8 cellular contexts compared by ENCODE assay signal in the genomic region with DNA sequence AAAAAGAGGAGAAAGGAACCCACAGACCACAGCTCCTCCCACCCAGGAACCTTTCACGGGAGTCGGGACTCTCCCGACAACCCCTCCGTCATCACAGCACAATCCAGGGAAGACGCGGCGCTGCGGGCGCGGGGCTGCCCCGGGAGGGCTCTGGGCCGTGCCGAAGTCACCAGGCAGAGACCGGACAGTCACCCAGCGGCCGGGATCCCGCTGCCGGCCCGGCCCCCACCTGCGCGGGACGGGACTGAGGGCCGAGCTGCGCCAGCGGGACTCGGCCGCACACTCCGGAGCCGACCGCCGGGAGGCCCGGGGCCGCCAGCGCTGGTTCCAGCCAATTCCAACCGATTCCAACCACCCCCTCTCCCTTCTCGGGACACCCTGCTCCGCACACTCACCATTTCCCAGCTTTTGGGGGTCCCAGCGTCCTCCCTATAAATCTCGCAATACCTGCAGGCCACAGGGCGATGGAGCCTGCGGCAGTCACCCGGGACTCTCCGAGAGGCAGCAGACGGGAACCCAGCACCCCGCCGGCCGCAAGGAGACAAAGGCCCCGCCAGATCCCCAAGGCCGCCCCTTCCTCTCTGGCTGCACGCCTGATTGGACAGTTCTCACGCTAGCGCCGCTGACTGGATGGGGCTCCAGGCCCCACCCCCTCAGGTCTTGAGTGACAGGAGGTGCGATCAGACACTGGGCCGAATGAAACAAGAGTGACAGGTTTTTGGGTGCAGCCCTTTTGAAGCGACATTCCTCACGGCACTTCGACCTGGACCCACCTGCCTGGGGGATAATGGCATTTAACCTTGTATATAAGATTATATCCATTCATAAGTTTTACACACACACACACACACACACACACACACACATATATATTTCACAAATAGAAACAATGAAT. TPM values are rescaled to one million over a fixed set of nuclear protein-coding genes. Genes with fewer than 3 reads are reported as not detected.
DNase-seq lines count a peak whose midpoint lies in the region; ATAC-seq lines count a peak whose summit lies in the region.

Gene ZNF695, minus strand, starts transcription at position 547 of the 895 bp plus-strand sequence. Its CDS starts 149 bp downstream, at position 398.

- peaks cover 13% of the 10 kb centered on the region for H3K27me3 Mint-ChIP-seq in CD4-positive, CD25-positive, alpha-beta regulatory T cell

- H3K9me3 ChIP-seq in CD4-positive, CD25-positive, alpha-beta regulatory T cell (ENCODE audit: control insufficient read depth in 2 of 2, low read length in 2 of 2), result peaks cover 10 to 11% of the 10 kb centered on the region in 2 experiments

- peak in 2 of 3 donors; percentile 4 to 72 for DNase-seq in CD4-positive, CD25-positive, alpha-beta regulatory T cell
- peak; percentile 100 for DNase-seq in NCI-H82 (lab: John Stamatoyannopoulos, UW)
- DNase-seq in activated CD8-positive, alpha-beta memory T cell treated with anti-CD3 and anti-CD28 coated beads, Interleukin-2, amount 50 U/mL, for 24 hours (ENCODE audit: extremely low read depth), result peak; percentile 8
- DNase-seq in mucosa of gallbladder (ENCODE audit: low spot score), result peak; percentile 82
- DNase-seq in stimulated activated CD8-positive, alpha-beta memory T cell treated with anti-CD3 and anti-CD28 coated beads, Interleukin-4, amount 100 ng/mL, for 48 hours, result peak; percentile 76

- H3K27ac Mint-ChIP-seq in CD4-positive, CD25-positive, alpha-beta regulatory T cell, result peak within 1 kb of the TSS in 1 of 3 donors; percentile 80

- ATAC-seq in CD4-positive, CD25-positive, alpha-beta regulatory T cell (ENCODE audit: low read depth in 2 of 2), result peak; percentile 67 to 68
- ATAC-seq in GM19324 (IDR thresholded peaks at IDR 0.05; ENCODE audit: low FRiP score, unreplicated experiment), result peak; percentile 100
- peak; percentile 99 for ATAC-seq in HG03432 (IDR thresholded peaks at IDR 0.05; ENCODE audit: unreplicated experiment)
- ATAC-seq in esophagus mucosa, result peak; percentile 100

- peaks cover 3% of the 10 kb centered on the region for H3K27me3 ChIP-seq in CD4-positive, CD25-positive, alpha-beta regulatory T cell (ENCODE audit: control insufficient read depth, insufficient read depth, low read length)

- peaks cover 3 to 44% (median 19%) of the 10 kb centered on the region in 7 donors for H3K9me3 Mint-ChIP-seq in CD4-positive, CD25-positive, alpha-beta regulatory T cell

- no peak within 1 kb of the TSS for H3K4me3 ChIP-seq in CD4-positive, CD25-positive, alpha-beta regulatory T cell (ENCODE audit: low read depth, low read length)

- H3K4me1 ChIP-seq in CD4-positive, CD25-positive, alpha-beta regulatory T cell (ENCODE audit: control insufficient read depth, insufficient read depth, low read length, poor library complexity, severe bottlenecking), result peaks cover 6% of the 10 kb centered on the region

- H3K36me3 ChIP-seq in CD4-positive, CD25-positive, alpha-beta regulatory T cell (ENCODE audit: control insufficient read depth, insufficient read depth, low read length), result no peaks in the 10 kb centered on the region

- H3K4me1 Mint-ChIP-seq in CD4-positive, CD25-positive, alpha-beta regulatory T cell, result peaks cover 0 to 15% (median 0%) of the 10 kb centered on the region in 4 donors

- no peaks in the 10 kb centered on the region for H3K36me3 Mint-ChIP-seq in CD4-positive, CD25-positive, alpha-beta regulatory T cell

- no peak within 1 kb of the TSS for H3K27ac ChIP-seq in CD4-positive, CD25-positive, alpha-beta regulatory T cell (ENCODE audit: insufficient read depth, low read length, poor library complexity, severe bottlenecking)

- peak within 1 kb of the TSS in 3 of 4 donors; percentile 61 to 84 (median 78) for H3K4me3 Mint-ChIP-seq in CD4-positive, CD25-positive, alpha-beta regulatory T cell

RNA-seq across cellular contexts. Expression of gene ZNF695, which starts in this region (rescaled TPM):
- total RNA-seq in CD4-positive, CD25-positive, alpha-beta regulatory T cell, result not detected
- polyA plus RNA-seq in CD4-positive, CD25-positive, alpha-beta regulatory T cell, result not detected
- total RNA-seq in esophagus mucosa (1.6 TPM), mucosa of gallbladder (0.06 TPM)

Comparison
In these comparisons a context has a peak if more than half of its experiments do, and no peak if none do; other contexts are left out.
1. Peak in DNase-seq and ATAC-seq in CD4-positive, CD25-positive, alpha-beta regulatory T cell; RNA of the gene not detected or under 1 TPM.
2. Peak in DNase-seq in mucosa of gallbladder; RNA of the gene not detected or under 1 TPM.
3. DNase-seq: peak in every context shown above with its lines; median percentile 100 in NCI-H82; 82 in mucosa of gallbladder; 76 in stimulated activated CD8-positive, alpha-beta memory T cell treated with anti-CD3 and anti-CD28 coated beads, Interleukin-4, amount 100 ng/mL, for 48 hours; 38 in CD4-positive, CD25-positive, alpha-beta regulatory T cell; 8 in activated CD8-positive, alpha-beta memory T cell treated with anti-CD3 and anti-CD28 coated beads, Interleukin-2, amount 50 U/mL, for 24 hours.